11 cellular contexts compared by ENCODE assay signal in the genomic region with DNA sequence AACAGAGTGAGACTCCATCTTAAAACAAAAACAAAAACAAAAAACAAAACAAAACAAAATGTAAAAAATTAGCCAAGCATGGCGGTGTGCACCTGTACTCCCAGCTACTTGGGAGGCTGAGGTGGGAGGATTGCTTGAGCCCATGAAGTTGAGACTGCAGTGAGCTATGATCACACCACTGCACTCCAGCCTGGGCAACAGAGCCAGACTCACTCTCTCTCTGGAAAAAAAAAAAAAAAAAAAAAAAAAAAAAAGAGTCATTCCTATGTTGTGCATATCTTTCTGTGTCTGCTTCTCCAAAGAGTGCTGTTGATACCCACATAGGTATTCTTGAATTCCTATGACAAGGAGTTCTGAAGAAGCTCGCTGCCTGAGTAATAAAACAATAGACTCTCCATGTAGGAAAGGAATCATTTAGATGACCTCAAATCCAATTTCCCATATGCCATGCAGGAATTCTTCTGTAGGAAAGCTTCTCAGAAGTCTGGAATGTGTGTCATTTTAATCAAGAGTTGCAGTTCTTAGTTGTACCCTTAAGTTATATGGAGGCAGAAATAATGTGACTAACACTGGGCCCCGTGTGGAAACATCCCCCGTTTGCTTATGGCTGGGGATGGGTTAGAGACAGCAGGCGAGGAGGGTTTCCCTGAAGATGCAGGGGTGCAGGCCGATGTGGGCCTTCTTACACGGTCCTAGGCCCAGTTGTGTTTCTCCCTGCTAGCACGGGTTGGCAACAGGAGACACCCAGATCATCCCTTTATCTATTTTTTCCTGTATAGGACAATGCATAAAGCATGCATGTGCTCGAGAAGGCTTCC.
DNase-seq lines count a peak whose midpoint lies in the region; ATAC-seq lines count a peak whose summit lies in the region.
"Had no signal": no experiment of that assay in that cellular context is flagged by ENCODE, and none has a peak within 500 bp of the region (broad histone marks: within the 10 kb centered on the region; RNA-seq: fewer than 3 reads in every experiment).

No MANE protein-coding gene starts in this region.

- peak; percentile 11 for DNase-seq in ELR (ENCODE audit: low read depth)
- DNase-seq in immature natural killer cell, result no peak
- no peak for DNase-seq in T1000 (lab: John Stamatoyannopoulos, UW)
- no peak for DNase-seq in NCI-H526 treated with DMSO at 0.1 percent for 48 hours (lab: John Stamatoyannopoulos, UW)
- DNase-seq: MG63, small intestine had no signal

- H3K4me3 Mint-ChIP-seq in immature natural killer cell, result peak overlapping the region; percentile 18 to 52 (median 25)

- H3K36me3 Mint-ChIP-seq in immature natural killer cell, result no peaks in the 10 kb centered on the region

- H3K27me3 Mint-ChIP-seq in immature natural killer cell (ENCODE audit: low read depth in 3 of 3), result peaks cover 3 to 4% (median 4%) of the 10 kb centered on the region in 3 donors

- H3K4me1 Mint-ChIP-seq in immature natural killer cell, result peaks cover 39 to 56% of the 10 kb centered on the region in 2 donors

- H3K9me3 Mint-ChIP-seq in immature natural killer cell, result no peaks in the 10 kb centered on the region

- H3K27ac Mint-ChIP-seq in immature natural killer cell, result peak overlapping the region; percentile 45 to 85 (median 72)

- ATAC-seq in GM19395 (IDR thresholded peaks at IDR 0.05; ENCODE audit: unreplicated experiment) (peak; percentile 3), HG03442 (IDR thresholded peaks at IDR 0.05; ENCODE audit: unreplicated experiment) (peak; percentile 1), GM21786 (IDR thresholded peaks at IDR 0.05; ENCODE audit: unreplicated experiment) (no peak), HG03175 (IDR thresholded peaks at IDR 0.05; ENCODE audit: unreplicated experiment) (no peak)
- ATAC-seq: HCT116 had no signal

Comparison
In these comparisons a context has a peak if more than half of its experiments do, and no peak if none do; other contexts are left out.
1. ATAC-seq: peak in GM19395 (single experiment) and HG03442 (single experiment); none in GM21786 (single experiment) and HG03175 (single experiment).